1 cellular context compared by ENCODE assay signal in genomic region chr14:49852351-49853157, GRCh38.
TF ChIP-seq lines count a peak whose summit lies in the region.

Gene NEMF (minus strand): TSS chr14:49852788. CDS start chr14:49852753, 35 bp downstream.

TF ChIP-seq in K562, 482 proteins besides CTCF, POLR2A, EP300 and RAD21 (continued from another document and continues in another):
- TF ChIP-seq GTF3C2 (IDR thresholded peaks at IDR 0.05; ENCODE audit: borderline replicate concordance, extremely low read depth, insufficient read length): peak; percentile 27
- TF ChIP-seq NCOA1 (IDR thresholded peaks at IDR 0.05; ENCODE audit: low read depth): no peak
- TF ChIP-seq CHD4 (IDR thresholded peaks at IDR 0.05; ENCODE audit: insufficient read depth, insufficient replicate concordance, low read depth, low read length, poor library complexity, severe bottlenecking): no peak
- 0 out of 2 replicates have a peak, but pooled peaks have one; percentile 46 for TF ChIP-seq NFRKB (IDR thresholded peaks at IDR 0.05; ENCODE audit: low read depth)
- peak in 1 of 2 experiments; percentile 36; a peak in 2 of 4 replicates for TF ChIP-seq MAZ (CRISPR knock-in tag; conservative IDR thresholded peaks at IDR 0.05 in 1 of 2, IDR thresholded peaks at IDR 0.05 in 1 of 2)
- peak; percentile 66 for TF ChIP-seq POLR2B (IDR thresholded peaks at IDR 0.05; ENCODE audit: low read depth, partially characterized antibody)
- peak; percentile 62; the same call in 1 of the 2 replicates for TF ChIP-seq KLF16 (IDR thresholded peaks at IDR 0.05)
- TF ChIP-seq DPF2 (IDR thresholded peaks at IDR 0.05): peak; percentile 56; the same call in 1 of the 2 replicates
- no peak; the same call in 1 of the 2 replicates for TF ChIP-seq SMARCE1 (IDR thresholded peaks at IDR 0.05)
- TF ChIP-seq ZNF551 (CRISPR knock-in tag; IDR thresholded peaks at IDR 0.05): no peak
- no peak for TF ChIP-seq KAT7 (CRISPR knock-in tag; IDR thresholded peaks at IDR 0.05; ENCODE audit: borderline replicate concordance)
- TF ChIP-seq BDP1 (IDR thresholded peaks at IDR 0.05; ENCODE audit: insufficient read depth, insufficient read length): no peak
- 0 out of 2 replicates have a peak, but pooled peaks have one; percentile 10 for TF ChIP-seq SMAD4 (CRISPR knock-in tag; conservative IDR thresholded peaks at IDR 0.05)
- no peak for TF ChIP-seq HDAC8 (tag; IDR thresholded peaks at IDR 0.05)
- peak; percentile 84 for TF ChIP-seq RBBP5 (IDR thresholded peaks at IDR 0.05; ENCODE audit: borderline replicate concordance, insufficient read depth, low read length, poor library complexity, severe bottlenecking)
- TF ChIP-seq KLF6 (CRISPR knock-in tag; IDR thresholded peaks at IDR 0.05; ENCODE audit: borderline replicate concordance): no peak
- 0 out of 2 replicates have a peak, but pooled peaks have one; percentile 17 for TF ChIP-seq CREM (IDR thresholded peaks at IDR 0.05; ENCODE audit: low read depth)
- TF ChIP-seq ZNF407 (IDR thresholded peaks at IDR 0.05; ENCODE audit: low read depth): peak; percentile 96
- TF ChIP-seq MTA3 (IDR thresholded peaks at IDR 0.05; ENCODE audit: borderline replicate concordance): peak; percentile 99
- no peak for TF ChIP-seq ZNF449 (CRISPR knock-in tag; IDR thresholded peaks at IDR 0.05)
- no peak for TF ChIP-seq KLF10 (CRISPR knock-in tag; IDR thresholded peaks at IDR 0.05)
- TF ChIP-seq ZNF444 (CRISPR knock-in tag; IDR thresholded peaks at IDR 0.05): no peak
- TF ChIP-seq CREB3L1 (IDR thresholded peaks at IDR 0.05; ENCODE audit: borderline replicate concordance, low read depth): 0 out of 2 replicates have a peak, but pooled peaks have one; percentile 33
- TF ChIP-seq ZNF224 (CRISPR knock-in tag; IDR thresholded peaks at IDR 0.05): no peak
- 0 out of 2 replicates have a peak, but pooled peaks have one; percentile 32 for TF ChIP-seq ZBTB40 (IDR thresholded peaks at IDR 0.05)
- TF ChIP-seq ZBTB40 (CRISPR knock-in tag; IDR thresholded peaks at IDR 0.05): no peak
- TF ChIP-seq ZNF77 (CRISPR knock-in tag; IDR thresholded peaks at IDR 0.05): no peak
- TF ChIP-seq MED1 (CRISPR knock-in tag; IDR thresholded peaks at IDR 0.05; ENCODE audit: borderline replicate concordance): no peak
- TF ChIP-seq ARID3B (CRISPR knock-in tag; IDR thresholded peaks at IDR 0.05; ENCODE audit: borderline replicate concordance): no peak
- no peak for TF ChIP-seq NFXL1 (CRISPR knock-in tag; IDR thresholded peaks at IDR 0.05)
- no peak for TF ChIP-seq TAF15 (IDR thresholded peaks at IDR 0.05; ENCODE audit: low read depth, low read length)
- TF ChIP-seq NUFIP1 (IDR thresholded peaks at IDR 0.05; ENCODE audit: partially characterized antibody): no peak
